In the genomic region with DNA sequence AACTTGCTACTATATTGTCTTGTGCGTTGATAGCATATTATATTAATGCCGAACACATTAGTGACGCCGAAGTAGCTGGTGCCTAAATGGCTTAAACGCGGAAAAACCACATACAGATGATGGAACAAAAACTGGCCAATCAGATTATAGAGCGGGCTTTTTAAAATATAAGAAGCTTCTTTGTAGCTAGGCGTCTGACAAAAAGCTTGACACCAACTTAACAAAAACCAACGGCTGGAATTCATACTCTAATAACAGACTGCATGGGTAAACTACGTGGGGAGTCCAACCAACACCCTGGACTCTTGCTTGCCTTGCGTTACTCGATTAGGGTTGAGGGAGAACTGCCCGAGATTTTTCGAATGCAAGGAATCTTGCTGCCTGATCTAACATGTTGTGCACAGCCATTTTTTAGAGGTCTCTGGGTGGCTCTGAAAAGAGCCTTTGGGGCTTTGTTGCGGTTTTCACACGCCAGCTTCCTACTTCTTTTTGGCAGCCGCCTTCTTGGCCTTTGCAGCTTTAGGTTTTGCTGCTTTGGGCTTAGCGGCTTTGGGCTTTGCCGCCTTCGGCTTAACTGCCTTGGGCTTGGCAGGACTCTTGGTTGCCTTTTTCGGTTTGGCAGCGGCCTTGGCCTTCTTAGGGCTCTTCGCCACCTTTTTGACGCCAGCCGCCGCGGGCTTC, we compare ENCODE assay signal across 9 cellular contexts. TPM values are rescaled to one million over a fixed set of nuclear protein-coding genes. Genes with fewer than 3 reads are reported as not detected.
A peak's percentile ranks its signal among the peaks of the same experiment; 100 is the strongest.
DNase-seq lines count a peak whose midpoint lies in the region; ATAC-seq and TF ChIP-seq lines count a peak whose summit lies in the region.
"Had no signal": no experiment of that assay in that cellular context is flagged by ENCODE, and none has a peak within 500 bp of the region (broad histone marks: within the 10 kb centered on the region; RNA-seq: fewer than 3 reads in every experiment).

No MANE protein-coding gene starts in this region.

- peaks cover 49% of the 10 kb centered on the region for H3K4me1 Mint-ChIP-seq in CD14-positive monocyte
- peaks cover 27% of the 10 kb centered on the region for H3K4me1 Mint-ChIP-seq in endothelial cell (ENCODE audit: unreplicated experiment)

- H3K4me1 ChIP-seq in muscle layer of colon (ENCODE audit: insufficient read depth, low read length) (peaks cover 25% of the 10 kb centered on the region), upper lobe of right lung (peaks cover 24% of the 10 kb centered on the region)

- H3K36me3 ChIP-seq in muscle layer of colon (ENCODE audit: insufficient read depth, low read length) (no peaks in the 10 kb centered on the region), upper lobe of right lung (no peaks in the 10 kb centered on the region)

- peak overlapping the region; percentile 8 for H3K9ac ChIP-seq in muscle layer of colon (ENCODE audit: low read length)

- H3K27ac ChIP-seq in muscle layer of colon (ENCODE audit: low read depth, low read length) (no peak overlapping the region), upper lobe of right lung (no peak overlapping the region)

- H3K4me3 ChIP-seq in muscle layer of colon (ENCODE audit: low read depth in 1 of 2, low read length in 2 of 2) (peak overlapping the region; percentile 25 to 86), upper lobe of right lung (peak overlapping the region; percentile 70)

- DNase-seq in CD14-positive monocyte (ENCODE audit: low spot score) (no peak), NCI-H146 treated with DMSO at 0.1 percent for 48 hours (lab: John Stamatoyannopoulos, UW; ENCODE audit: unreplicated experiment) (peak; percentile 76), endothelial cell (ENCODE audit: low spot score) (no peak), upper lobe of right lung (no peak), iPS-NIHi11 (ENCODE audit: low spot score) (no peak)
- peak; percentile 84 for DNase-seq in activated CD4-positive, alpha-beta T cell treated with anti-CD3 and anti-CD28 coated beads for 48 hours

- intact Hi-C loops in CD14-positive monocyte (cut with micrococcal nuclease): loop anchor here in 1 of 2 donors (2.0 kb wide), 2 partner anchors 26 to 28 kb away; a partner anchor contains a TSS
- intact Hi-C loops in upper lobe of right lung (cut with DNase I): no loop called here

- TF ChIP-seq CTCF in CD14-positive monocyte (IDR thresholded peaks at IDR 0.05) (no peak), endothelial cell (IDR thresholded peaks at IDR 0.05; ENCODE audit: unreplicated experiment) (no peak), upper lobe of right lung (IDR thresholded peaks at IDR 0.05) (no peak)

- H3K27me3 ChIP-seq in muscle layer of colon (ENCODE audit: control insufficient read depth in 1 of 2, insufficient read depth in 2 of 2, low read length in 2 of 2): peaks cover 43 to 73% of the 10 kb centered on the region in 2 donors
- peaks cover 37% of the 10 kb centered on the region for H3K27me3 ChIP-seq in upper lobe of right lung

- peak overlapping the region in 6 of 7 donors; percentile 72 to 99 (median 93) for H3K27ac Mint-ChIP-seq in CD14-positive monocyte
- H3K27ac Mint-ChIP-seq in endothelial cell (ENCODE audit: unreplicated experiment): peak overlapping the region; percentile 77

- H3K36me3 Mint-ChIP-seq in CD14-positive monocyte: no peaks in the 10 kb centered on the region
- peaks cover 4% of the 10 kb centered on the region for H3K36me3 Mint-ChIP-seq in endothelial cell (ENCODE audit: low read depth, unreplicated experiment)

- no peaks in the 10 kb centered on the region for H3K9me3 ChIP-seq in muscle layer of colon (ENCODE audit: low read length)
- H3K9me3 ChIP-seq in upper lobe of right lung: no peaks in the 10 kb centered on the region

- ATAC-seq in GM21390 (IDR thresholded peaks at IDR 0.05; ENCODE audit: unreplicated experiment) (peak; percentile 15), upper lobe of right lung (peak; percentile 5)

- H3K4me3 Mint-ChIP-seq in CD14-positive monocyte (peak overlapping the region; percentile 97 to 98), endothelial cell (ENCODE audit: unreplicated experiment) (peak overlapping the region; percentile 94)

- H3K27me3 Mint-ChIP-seq in CD14-positive monocyte (ENCODE audit: low read depth in 3 of 3): peaks cover 0 to 4% (median 2%) of the 10 kb centered on the region in 3 donors
- H3K27me3 Mint-ChIP-seq in endothelial cell (ENCODE audit: unreplicated experiment): peaks cover 15% of the 10 kb centered on the region

- H3K9me3 Mint-ChIP-seq in CD14-positive monocyte (peaks cover 0 to 4% (median 0%) of the 10 kb centered on the region in 7 donors), endothelial cell (ENCODE audit: unreplicated experiment) (no peaks in the 10 kb centered on the region)

RNA-seq across cellular contexts. Expression of gene OR2B2, which starts 45.7 kb away (rescaled TPM):
- polyA plus RNA-seq in CD14-positive monocyte: not detected
- total RNA-seq in endothelial cell (ENCODE audit: unreplicated experiment) (not detected), upper lobe of right lung (not detected)
- total RNA-seq: temporal lobe had no signal

Comparison
In these comparisons a context has a peak if more than half of its experiments do, and no peak if none do; other contexts are left out.
1. DNase-seq: peak in NCI-H146 treated with DMSO at 0.1 percent for 48 hours (single experiment) and activated CD4-positive, alpha-beta T cell treated with anti-CD3 and anti-CD28 coated beads for 48 hours (single experiment); none in CD14-positive monocyte (single experiment), endothelial cell (single experiment), upper lobe of right lung (single experiment) and iPS-NIHi11 (single experiment).